Comparison of ENCODE assay signal across 8 cellular contexts in the genomic region with DNA sequence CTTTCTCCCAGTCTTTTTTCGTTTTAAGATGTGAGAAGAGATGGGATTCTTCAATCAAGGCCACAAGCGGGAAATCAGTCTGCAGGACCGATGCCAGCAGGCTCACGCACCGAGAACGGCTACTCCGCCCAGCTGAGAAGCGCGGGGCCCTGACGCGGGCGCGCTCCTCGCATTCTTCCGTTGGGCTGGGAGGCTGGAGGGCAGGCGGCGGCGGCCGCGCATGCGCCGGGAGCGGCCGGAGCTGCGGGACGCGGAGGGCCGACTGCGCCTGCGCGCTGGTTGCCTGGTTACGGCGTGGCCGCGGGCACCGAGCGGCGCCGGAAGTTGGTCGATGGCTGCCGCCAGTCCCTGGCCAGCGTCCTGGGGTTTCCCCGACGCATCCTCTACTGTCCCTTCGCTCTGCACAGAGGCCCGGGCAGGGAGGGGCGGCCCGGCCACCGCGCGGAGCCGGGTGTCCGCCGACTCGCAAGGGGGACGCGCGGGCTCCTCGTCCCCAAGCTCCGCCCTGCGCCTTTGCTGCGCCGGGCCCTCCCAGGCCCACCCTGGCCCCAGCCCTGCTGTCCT. TPM values are rescaled to one million over a fixed set of nuclear protein-coding genes. Genes with fewer than 3 reads are reported as not detected.
DNase-seq lines count a peak whose midpoint lies in the region; ATAC-seq and TF ChIP-seq lines count a peak whose summit lies in the region.

No MANE protein-coding gene starts in this region.

- H3K79me2 ChIP-seq in DOHH2 (ENCODE audit: control insufficient read depth, low read length) (peaks cover 42% of the 10 kb centered on the region), fibroblast of lung (ENCODE audit: control insufficient read depth, insufficient read depth, low read length) (peaks cover 37% of the 10 kb centered on the region)

- H2AFZ ChIP-seq in fibroblast of lung (ENCODE audit: low read length): peak overlapping the region; percentile 91

- no peaks in the 10 kb centered on the region for H3K9me3 ChIP-seq in DOHH2 (ENCODE audit: control insufficient read depth, insufficient read depth, low read length)
- no peaks in the 10 kb centered on the region for H3K9me3 ChIP-seq in Panc1 (ENCODE audit: control insufficient read depth, insufficient read depth, low read depth, low read length)
- no peaks in the 10 kb centered on the region for H3K9me3 ChIP-seq in fibroblast of lung (ENCODE audit: control insufficient read depth, insufficient read depth, low read depth, low read length)
- H3K9me3 ChIP-seq in naive thymus-derived CD4-positive, alpha-beta T cell (ENCODE audit: control insufficient read depth in 2 of 3, low read length in 3 of 3): no peaks in the 10 kb centered on the region

- peak overlapping the region; percentile 85 for H3K27ac ChIP-seq in DOHH2 (ENCODE audit: low read depth, low read length)
- H3K27ac ChIP-seq in Panc1 (ENCODE audit: low read length): peak overlapping the region; percentile 79
- H3K27ac ChIP-seq in fibroblast of lung (ENCODE audit: insufficient read depth, low read length): peak overlapping the region; percentile 98
- H3K27ac ChIP-seq in naive thymus-derived CD4-positive, alpha-beta T cell (ENCODE audit: low read depth, low read length): peak overlapping the region; percentile 97

- POLR2A ChIA-PET in Panc1 (lab: Charles Lee): no interaction called here
- POLR2A ChIA-PET in naive thymus-derived CD4-positive, alpha-beta T cell (lab: Charles Lee): interaction anchor here (0.6 to 1.6 kb wide), 8 partner anchors 50 to 244 kb away, joined by 3 to 8 read pairs (median 4); partner anchors contain the start of gene DNLZ

- DNase-seq in KG1 (lab: John Stamatoyannopoulos, UW): peak; percentile 84
- no peak for DNase-seq in Panc1 (ENCODE audit: low read depth, low spot score)
- DNase-seq in activated T-helper 1 cell treated with anti-CD3 and anti-CD28 coated beads, Interleukin-12 subunit alpha, Interleukin-12 subunit beta, Interleukin-2, Interleukin-4 antibody, amounts not matched to agents 30 ng/mL and 10 ng/mL and 1 ng/mL, durations not matched to agents 14 hours and 24 hours and 36 hours (ENCODE audit: low spot score): peak; percentile 94
- peak; percentile 67 to 84 for DNase-seq in fibroblast of lung (ENCODE audit: low read depth in 2 of 2)
- peak; percentile 89 to 99 (median 97) for DNase-seq in naive thymus-derived CD4-positive, alpha-beta T cell

- peak overlapping the region; percentile 89 for H3K4me3 ChIP-seq in DOHH2 (ENCODE audit: low read length)
- H3K4me3 ChIP-seq in Panc1 (ENCODE audit: low read depth in 2 of 2, low read length in 2 of 2): peak overlapping the region; percentile 58 to 66
- peak overlapping the region; percentile 63 to 73 (median 72) for H3K4me3 ChIP-seq in fibroblast of lung (replicated peaks in 1 of 4; ENCODE audit: control extremely low read depth in 1 of 4, insufficient read depth in 1 of 4, low read depth in 3 of 4, low read length in 4 of 4)
- peak overlapping the region; percentile 93 for H3K4me3 ChIP-seq in naive thymus-derived CD4-positive, alpha-beta T cell (ENCODE audit: low read length)

- peaks cover 11% of the 10 kb centered on the region for H3K36me3 Mint-ChIP-seq in activated T-helper 1 cell treated with anti-CD3 and anti-CD28 coated beads, Interleukin-12 subunit alpha, Interleukin-12 subunit beta, Interleukin-2, Interleukin-4 antibody, amounts not matched to agents 30 ng/mL and 10 ng/mL and 1 ng/mL, durations not matched to agents 14 hours and 24 hours and 36 hours (ENCODE audit: low read depth)
- peaks cover 0 to 4% (median 0%) of the 10 kb centered on the region in 5 donors for H3K36me3 Mint-ChIP-seq in naive thymus-derived CD4-positive, alpha-beta T cell
- H3K36me3 Mint-ChIP-seq in stimulated activated memory B cell treated with anti-CD40 and anti-IgM and Interleukin-4, amounts not matched to agents 10 μg/mL and 1 μg/mL and 100 μg/mL, for 72 hours: peaks cover under 1% of the 10 kb centered on the region

- TF ChIP-seq CTCF in DOHH2 (IDR thresholded peaks at IDR 0.05; ENCODE audit: low read depth, low read length, poor library complexity, severe bottlenecking): no peak
- TF ChIP-seq CTCF in Panc1 (IDR thresholded peaks at IDR 0.05): no peak
- TF ChIP-seq CTCF in fibroblast of lung (conservative IDR thresholded peaks at IDR 0.05 in 1 of 2, IDR thresholded peaks at IDR 0.05 in 1 of 2; ENCODE audit: low read depth in 1 of 2, low read length in 2 of 2): no peak

- in situ Hi-C loops in Panc1 (cut with HindIII; ENCODE audit: low pct_unique_long_range_greater_than_20kb, low sequenced_read_pairs): loop anchor here (10.0 kb wide), 1 partner anchor 61 kb away; the partner anchor contains the start of gene NOTCH1

- peaks cover 20% of the 10 kb centered on the region for H3K4me1 ChIP-seq in DOHH2 (ENCODE audit: control insufficient read depth, low read length)
- H3K4me1 ChIP-seq in Panc1 (ENCODE audit: control insufficient read depth, insufficient read depth, low read length): peaks cover 8% of the 10 kb centered on the region
- peaks cover 2% of the 10 kb centered on the region for H3K4me1 ChIP-seq in fibroblast of lung (ENCODE audit: control insufficient read depth, extremely low read depth, insufficient read depth, low read length)
- H3K4me1 ChIP-seq in naive thymus-derived CD4-positive, alpha-beta T cell (ENCODE audit: control insufficient read depth in 2 of 2, insufficient read depth in 2 of 2, low read length in 2 of 2): peaks cover 20 to 30% of the 10 kb centered on the region in 2 donors

- H3K27me3 ChIP-seq in DOHH2 (ENCODE audit: control insufficient read depth, low read length) (no peaks in the 10 kb centered on the region), Panc1 (ENCODE audit: control insufficient read depth, insufficient read depth, low read length) (no peaks in the 10 kb centered on the region), fibroblast of lung (ENCODE audit: control insufficient read depth, insufficient read depth, low read length) (no peaks in the 10 kb centered on the region)
- no peaks in the 10 kb centered on the region for H3K27me3 ChIP-seq in naive thymus-derived CD4-positive, alpha-beta T cell (ENCODE audit: control insufficient read depth in 2 of 2, insufficient read depth in 2 of 2, low read length in 2 of 2)

- H3K4me2 ChIP-seq in DOHH2 (ENCODE audit: low read length): peak overlapping the region; percentile 96
- peak overlapping the region; percentile 98 for H3K4me2 ChIP-seq in fibroblast of lung (ENCODE audit: extremely low read depth, insufficient read depth, low read length)

- H3K4me3 Mint-ChIP-seq in activated T-helper 1 cell treated with anti-CD3 and anti-CD28 coated beads, Interleukin-12 subunit alpha, Interleukin-12 subunit beta, Interleukin-2, Interleukin-4 antibody, amounts not matched to agents 30 ng/mL and 10 ng/mL and 1 ng/mL, durations not matched to agents 14 hours and 24 hours and 36 hours: peak overlapping the region; percentile 96
- peak overlapping the region; percentile 82 to 99 (median 97) for H3K4me3 Mint-ChIP-seq in naive thymus-derived CD4-positive, alpha-beta T cell
- peak overlapping the region; percentile 89 for H3K4me3 Mint-ChIP-seq in stimulated activated memory B cell treated with anti-CD40 and anti-IgM and Interleukin-4, amounts not matched to agents 10 μg/mL and 1 μg/mL and 100 μg/mL, for 72 hours

- peaks cover 18% of the 10 kb centered on the region for H3K36me3 ChIP-seq in DOHH2 (ENCODE audit: control insufficient read depth, low read length)
- H3K36me3 ChIP-seq in Panc1 (ENCODE audit: control insufficient read depth, insufficient read depth, low read length): peaks cover 2% of the 10 kb centered on the region; the same call in 1 of the 2 replicates
- no peaks in the 10 kb centered on the region for H3K36me3 ChIP-seq in fibroblast of lung (ENCODE audit: control insufficient read depth, insufficient read depth, low read length)
- no peaks in the 10 kb centered on the region for H3K36me3 ChIP-seq in naive thymus-derived CD4-positive, alpha-beta T cell (ENCODE audit: control insufficient read depth in 2 of 3, insufficient read depth in 3 of 3, low read length in 3 of 3)

- ATAC-seq in GM21786 (IDR thresholded peaks at IDR 0.05; ENCODE audit: unreplicated experiment): peak; percentile 54
- ATAC-seq in Panc1: peak; percentile 75
- ATAC-seq in naive thymus-derived CD4-positive, alpha-beta T cell: peak; percentile 63
- ATAC-seq in stimulated activated memory B cell treated with anti-CD40 and anti-IgM and Interleukin-4, amounts not matched to agents 10 μg/mL and 1 μg/mL and 100 μg/mL, for 72 hours: peak; percentile 78

- intact Hi-C loops in Panc1 (cut with micrococcal nuclease; ENCODE audit: unreplicated experiment): no loop called here
- intact Hi-C loops in activated T-helper 1 cell treated with anti-CD3 and anti-CD28 coated beads, Interleukin-12 subunit alpha, Interleukin-12 subunit beta, Interleukin-2, Interleukin-4 antibody, amounts not matched to agents 30 ng/mL and 10 ng/mL and 1 ng/mL, durations not matched to agents 14 hours and 24 hours and 36 hours (cut with micrococcal nuclease): loop anchor here (1.0 to 10.0 kb wide), 15 partner anchors 45 to 969 kb away; partner anchors contain the start of genes ABCA2, AGPAT2, DNLZ and ENTR1
- intact Hi-C loops in naive thymus-derived CD4-positive, alpha-beta T cell (cut with micrococcal nuclease): loop anchor here (1.0 to 5.0 kb wide), 23 partner anchors 44 to 1069 kb away; partner anchors contain the start of genes DNLZ (in 2 of the 2), ENTR1 (in 2 of the 2), MRPL41 (in 2 of the 2) and NOTCH1 (in 2 of the 2)

- peak overlapping the region; percentile 88 for H3K27ac Mint-ChIP-seq in activated T-helper 1 cell treated with anti-CD3 and anti-CD28 coated beads, Interleukin-12 subunit alpha, Interleukin-12 subunit beta, Interleukin-2, Interleukin-4 antibody, amounts not matched to agents 30 ng/mL and 10 ng/mL and 1 ng/mL, durations not matched to agents 14 hours and 24 hours and 36 hours
- peak overlapping the region; percentile 86 to 99 (median 98) for H3K27ac Mint-ChIP-seq in naive thymus-derived CD4-positive, alpha-beta T cell
- peak overlapping the region; percentile 94 for H3K27ac Mint-ChIP-seq in stimulated activated memory B cell treated with anti-CD40 and anti-IgM and Interleukin-4, amounts not matched to agents 10 μg/mL and 1 μg/mL and 100 μg/mL, for 72 hours

- H3K9me3 Mint-ChIP-seq in activated T-helper 1 cell treated with anti-CD3 and anti-CD28 coated beads, Interleukin-12 subunit alpha, Interleukin-12 subunit beta, Interleukin-2, Interleukin-4 antibody, amounts not matched to agents 30 ng/mL and 10 ng/mL and 1 ng/mL, durations not matched to agents 14 hours and 24 hours and 36 hours: no peaks in the 10 kb centered on the region
- no peaks in the 10 kb centered on the region for H3K9me3 Mint-ChIP-seq in naive thymus-derived CD4-positive, alpha-beta T cell
- H3K9me3 Mint-ChIP-seq in stimulated activated memory B cell treated with anti-CD40 and anti-IgM and Interleukin-4, amounts not matched to agents 10 μg/mL and 1 μg/mL and 100 μg/mL, for 72 hours: no peaks in the 10 kb centered on the region

- no peaks in the 10 kb centered on the region for H3F3A ChIP-seq in DOHH2 (ENCODE audit: control insufficient read depth, insufficient read depth)

- CTCF ChIA-PET in Panc1 (lab: Charles Lee): interaction anchor here (3.2 kb wide), 1 partner anchor 141 kb away, joined by 18 read pairs; no protein-coding TSS in a partner anchor
- CTCF ChIA-PET in naive thymus-derived CD4-positive, alpha-beta T cell (lab: Charles Lee): interaction anchor here (1.7 to 7.4 kb wide), 3 partner anchors 144 to 151 kb away, joined by 4 to 75 read pairs (median 55); no protein-coding TSS in a partner anchor

- peaks cover 23% of the 10 kb centered on the region for H3K4me1 Mint-ChIP-seq in activated T-helper 1 cell treated with anti-CD3 and anti-CD28 coated beads, Interleukin-12 subunit alpha, Interleukin-12 subunit beta, Interleukin-2, Interleukin-4 antibody, amounts not matched to agents 30 ng/mL and 10 ng/mL and 1 ng/mL, durations not matched to agents 14 hours and 24 hours and 36 hours (ENCODE audit: low read depth)
- H3K4me1 Mint-ChIP-seq in naive thymus-derived CD4-positive, alpha-beta T cell: peaks cover 21 to 43% (median 36%) of the 10 kb centered on the region in 7 donors
- H3K4me1 Mint-ChIP-seq in stimulated activated memory B cell treated with anti-CD40 and anti-IgM and Interleukin-4, amounts not matched to agents 10 μg/mL and 1 μg/mL and 100 μg/mL, for 72 hours: peaks cover 35% of the 10 kb centered on the region

- BruUV-seq in Panc1 (replicated peaks; lab: Mats Ljungman, UMichigan): TSS peak; percentile 93

- H3K9me2 ChIP-seq in DOHH2 (replicated peaks; ENCODE audit: control insufficient read depth, low read length): no peaks in the 10 kb centered on the region

- H4K20me1 ChIP-seq in DOHH2 (ENCODE audit: control insufficient read depth, insufficient read depth, low read depth, low read length): peaks cover 22% of the 10 kb centered on the region; the same call in 1 of the 2 replicates
- no peaks in the 10 kb centered on the region for H4K20me1 ChIP-seq in fibroblast of lung (ENCODE audit: control insufficient read depth, extremely low read depth, insufficient read depth, low read length)

- peak overlapping the region; percentile 87 for H3K9ac ChIP-seq in fibroblast of lung (ENCODE audit: insufficient read depth, low read length)

- H3K27me3 Mint-ChIP-seq in activated T-helper 1 cell treated with anti-CD3 and anti-CD28 coated beads, Interleukin-12 subunit alpha, Interleukin-12 subunit beta, Interleukin-2, Interleukin-4 antibody, amounts not matched to agents 30 ng/mL and 10 ng/mL and 1 ng/mL, durations not matched to agents 14 hours and 24 hours and 36 hours (ENCODE audit: insufficient read depth): peaks cover 4% of the 10 kb centered on the region
- H3K27me3 Mint-ChIP-seq in naive thymus-derived CD4-positive, alpha-beta T cell: no peaks in the 10 kb centered on the region
- H3K27me3 Mint-ChIP-seq in stimulated activated memory B cell treated with anti-CD40 and anti-IgM and Interleukin-4, amounts not matched to agents 10 μg/mL and 1 μg/mL and 100 μg/mL, for 72 hours: peaks cover 10% of the 10 kb centered on the region

RNA-seq across cellular contexts. Expression of gene SEC16A, which starts 0.8 kb away (rescaled TPM):
- total RNA-seq in Panc1 (2021; ENCODE audit: unreplicated experiment) (76.5 TPM), fibroblast of lung (15.7 and 23.9 TPM in 2 replicates)
- polyA plus RNA-seq in Panc1 (2012; ENCODE audit: insufficient read length): 53.1 TPM
- 87.3 and 88.5 TPM in 2 replicates for total RNA-seq in activated T-helper 1 cell treated with anti-CD3 and anti-CD28 coated beads, Interleukin-12 subunit alpha, Interleukin-12 subunit beta, Interleukin-2, Interleukin-4 antibody, amounts not matched to agents 30 ng/mL and 10 ng/mL and 1 ng/mL, durations not matched to agents 14 hours and 24 hours and 36 hours
- 17.8 and 25.9 TPM in 2 replicates for polyA plus RNA-seq in fibroblast of lung
- 49.5 and 49.6 TPM in 2 replicates for polyA plus RNA-seq in fibroblast of lung (2012)
- 116 and 123 TPM in 2 replicates for polyA minus RNA-seq in fibroblast of lung (ENCODE audit: low replicate concordance)
- total RNA-seq in naive thymus-derived CD4-positive, alpha-beta T cell: 10 to 100 TPM; 79.8 to 88.5 (median 86.1) TPM
- polyA plus RNA-seq in naive thymus-derived CD4-positive, alpha-beta T cell: 10 to 100 TPM; 25.4 to 42.9 TPM

RNA-seq across cellular contexts. Expression of gene INPP5E, which starts 44.0 kb away (rescaled TPM):
- total RNA-seq in Panc1 (2021; ENCODE audit: unreplicated experiment) (14.1 TPM), fibroblast of lung (5.6 and 7.8 TPM in 2 replicates)
- 13.3 TPM for polyA plus RNA-seq in Panc1 (2012; ENCODE audit: insufficient read length)
- total RNA-seq in activated T-helper 1 cell treated with anti-CD3 and anti-CD28 coated beads, Interleukin-12 subunit alpha, Interleukin-12 subunit beta, Interleukin-2, Interleukin-4 antibody, amounts not matched to agents 30 ng/mL and 10 ng/mL and 1 ng/mL, durations not matched to agents 14 hours and 24 hours and 36 hours: 19.7 and 20.0 TPM in 2 replicates
- polyA plus RNA-seq in fibroblast of lung: 3.9 and 5.1 TPM in 2 replicates
- 5.5 and 8.0 TPM in 2 replicates for polyA plus RNA-seq in fibroblast of lung (2012)
- polyA minus RNA-seq in fibroblast of lung (ENCODE audit: low replicate concordance): 4.6 and 5.6 TPM in 2 replicates
- total RNA-seq in naive thymus-derived CD4-positive, alpha-beta T cell: 10 to 100 TPM; 15.7 to 23.8 (median 22.6) TPM
- 1 to 10 TPM; 2.3 to 4.3 TPM for polyA plus RNA-seq in naive thymus-derived CD4-positive, alpha-beta T cell
